Comparison of ENCODE assay signal across 23 cellular contexts in the genomic region with DNA sequence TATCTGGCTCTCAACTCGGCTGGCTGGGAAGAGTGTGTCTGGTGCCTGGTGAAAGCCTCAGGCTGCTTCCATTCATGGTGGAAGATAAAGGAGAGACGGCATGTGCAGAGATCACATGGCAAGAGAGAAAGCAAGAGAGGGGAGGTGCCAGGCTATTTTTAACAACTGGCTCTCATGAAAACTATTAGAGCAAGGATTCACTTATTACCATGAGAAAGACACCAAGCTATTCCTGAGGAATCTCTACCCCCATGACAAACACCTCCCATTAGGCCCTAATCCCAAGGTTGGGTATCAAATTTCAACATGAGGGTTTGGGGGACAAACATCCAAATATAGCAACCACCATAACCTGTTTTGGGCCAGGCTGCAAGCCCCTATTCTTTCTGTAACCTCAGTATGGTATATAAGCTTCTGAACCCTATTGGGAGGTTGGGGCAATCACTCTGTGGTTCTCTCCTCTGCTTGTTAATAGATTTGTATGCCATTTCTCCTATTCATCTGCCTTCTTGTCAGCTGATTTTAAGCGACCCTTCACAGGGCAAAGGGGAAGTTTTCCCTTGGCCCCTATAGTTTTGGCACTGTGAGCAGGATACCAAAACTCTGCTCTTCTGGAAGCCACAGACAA.
"Had no signal": no experiment of that assay in that cellular context is flagged by ENCODE, and none has a peak within 500 bp of the region (broad histone marks: within the 10 kb centered on the region; RNA-seq: fewer than 3 reads in every experiment).

No MANE protein-coding gene starts in this region.

- H3K27me3 ChIP-seq: brain microvascular endothelial cell, neural progenitor cell, right atrium auricular region, suprapubic skin, transverse colon, uterus had no signal

- DNase-seq: activated CD4-positive, alpha-beta T cell treated with anti-CD3 and anti-CD28 coated beads, Interleukin-2, amount 10 ng/mL, durations not matched to agents 24 days and 14 days; activated CD4-positive, CD25-positive, alpha-beta regulatory T cell; activated CD8-positive, alpha-beta T cell treated with anti-CD3 and anti-CD28 coated beads, Interleukin-2, amount 10 ng/mL, durations not matched to agents 7 days and 5 days; activated effector memory CD4-positive, alpha-beta T cell treated with Interleukin-2 at 50 U/mL for 16 hours; activated naive CD4-positive, alpha-beta T cell treated with anti-CD3 and anti-CD28 coated beads, Interleukin-2, amount 10 ng/mL, durations not matched to agents 7 days and 5 days; activated naive CD8-positive, alpha-beta T cell treated with anti-CD3 and anti-CD28 coated beads, Interleukin-2, amount 50 U/mL, for 24 hours; activated T-cell treated with anti-CD3 and anti-CD28 coated beads, Interleukin-2, amount 50 U/mL, for 24 hours; aorta; brain microvascular endothelial cell; erythroblast; head of caudate nucleus; left colon; naive B cell; stimulated activated CD4-positive, alpha-beta T cell treated with anti-CD3 and anti-CD28 coated beads, Interleukin-15, amount 100 ng/mL, for 24 hours; stimulated activated CD4-positive, alpha-beta T cell treated with anti-CD3 and anti-CD28 coated beads, Interleukin-2, amount 100 ng/mL, for 48 hours; transverse colon; uterus had no signal

- H2AFZ ChIP-seq: neural progenitor cell had no signal

- H3K9me3 ChIP-seq: suprapubic skin, transverse colon had no signal

- H3K4me1 ChIP-seq: right atrium auricular region, suprapubic skin, transverse colon, uterus had no signal

- H3K27ac ChIP-seq: brain microvascular endothelial cell, coronary artery, neural progenitor cell, right atrium auricular region, skin epidermis, suprapubic skin, transverse colon, uterus had no signal

- H3K9ac ChIP-seq: neural progenitor cell had no signal

- ATAC-seq: activated CD8-positive, alpha-beta T cell treated with anti-CD3 and anti-CD28 coated beads, Interleukin-2, amount 10 ng/mL, durations not matched to agents 7 days and 5 days; activated naive CD8-positive, alpha-beta T cell treated with anti-CD3 and anti-CD28 coated beads, Interleukin-2, amount 50 U/mL, for 24 hours; left colon had no signal

- H3K36me3 ChIP-seq: brain microvascular endothelial cell, neural progenitor cell, right atrium auricular region, suprapubic skin, transverse colon, uterus had no signal

- H3K4me2 ChIP-seq: neural progenitor cell had no signal

- H3K4me3 ChIP-seq: coronary artery, lung, neural progenitor cell, right atrium auricular region, skin epidermis, suprapubic skin, transverse colon, uterus had no signal
